9 cellular contexts compared by ENCODE assay signal in genomic region chr1:219066631-219067349, GRCh38.
DNase-seq lines count a peak whose midpoint lies in the region; ATAC-seq and TF ChIP-seq lines count a peak whose summit lies in the region.
"Had no signal": no experiment of that assay in that cellular context is flagged by ENCODE, and none has a peak within 500 bp of the region (broad histone marks: within the 10 kb centered on the region; RNA-seq: fewer than 3 reads in every experiment).

No MANE protein-coding gene starts in this region.

- H3K27me3 ChIP-seq in Peyer's patch = no peaks in the 10 kb centered on the region

- H3K9me3 Mint-ChIP-seq in stimulated activated naive B cell treated with anti-CD40 and anti-IgM and Interleukin-4, amounts not matched to agents 10 μg/mL and 1 μg/mL and 100 μg/mL, for 72 hours = peaks cover 3 to 7% of the 10 kb centered on the region in 2 donors
- H3K9me3 Mint-ChIP-seq: activated naive CD4-positive, alpha-beta T cell treated with anti-CD3 and anti-CD28 coated beads, Interleukin-2, amount 50 U/mL, for 24 hours had no signal

- H3K4me3 Mint-ChIP-seq in stimulated activated naive B cell treated with anti-CD40 and anti-IgM and Interleukin-4, amounts not matched to agents 10 μg/mL and 1 μg/mL and 100 μg/mL, for 72 hours = no peak overlapping the region
- H3K4me3 Mint-ChIP-seq: activated naive CD4-positive, alpha-beta T cell treated with anti-CD3 and anti-CD28 coated beads, Interleukin-2, amount 50 U/mL, for 24 hours had no signal

- H3K4me1 Mint-ChIP-seq in stimulated activated naive B cell treated with anti-CD40 and anti-IgM and Interleukin-4, amounts not matched to agents 10 μg/mL and 1 μg/mL and 100 μg/mL, for 72 hours = peaks cover 3 to 4% of the 10 kb centered on the region in 2 donors
- H3K4me1 Mint-ChIP-seq: activated naive CD4-positive, alpha-beta T cell treated with anti-CD3 and anti-CD28 coated beads, Interleukin-2, amount 50 U/mL, for 24 hours had no signal

- TF ChIP-seq CTCF in 22Rv1 (IDR thresholded peaks at IDR 0.05) = peak; percentile 68
- TF ChIP-seq CTCF in GM12875 (IDR thresholded peaks at IDR 0.05; ENCODE audit: borderline replicate concordance, insufficient read depth, low read depth, low read length) = 0 out of 2 replicates have a peak, but pooled peaks have one; percentile 9
- peak in 4 of 6 experiments; percentile 10 to 24 (median 20) for TF ChIP-seq CTCF in Peyer's patch (IDR thresholded peaks at IDR 0.05)

- H3K27me3 Mint-ChIP-seq in stimulated activated naive B cell treated with anti-CD40 and anti-IgM and Interleukin-4, amounts not matched to agents 10 μg/mL and 1 μg/mL and 100 μg/mL, for 72 hours = peaks cover 0 to 6% of the 10 kb centered on the region in 2 donors
- H3K27me3 Mint-ChIP-seq: activated naive CD4-positive, alpha-beta T cell treated with anti-CD3 and anti-CD28 coated beads, Interleukin-2, amount 50 U/mL, for 24 hours had no signal

- no peak overlapping the region for H3K27ac ChIP-seq in 22Rv1
- H3K27ac ChIP-seq in Peyer's patch = no peak overlapping the region

- no peak overlapping the region for H3K4me3 ChIP-seq in GM12875 (ENCODE audit: low read depth, low read length)
- H3K4me3 ChIP-seq in Peyer's patch = no peak overlapping the region

- no peaks in the 10 kb centered on the region for H3K36me3 ChIP-seq in Peyer's patch

- H3K27ac Mint-ChIP-seq in stimulated activated naive B cell treated with anti-CD40 and anti-IgM and Interleukin-4, amounts not matched to agents 10 μg/mL and 1 μg/mL and 100 μg/mL, for 72 hours = no peak overlapping the region
- H3K27ac Mint-ChIP-seq: activated naive CD4-positive, alpha-beta T cell treated with anti-CD3 and anti-CD28 coated beads, Interleukin-2, amount 50 U/mL, for 24 hours had no signal

- no peak for DNase-seq in Peyer's patch
- peak; percentile 45 for DNase-seq in glomerular endothelial cell (ENCODE audit: extremely low read depth, low read depth, low spot score)
- DNase-seq in stimulated activated naive B cell treated with anti-CD40 and anti-IgM and Interleukin-4, amounts not matched to agents 10 μg/mL and 1 μg/mL and 100 μg/mL, for 72 hours = no peak
- no peak for DNase-seq in stimulated activated naive CD4-positive, alpha-beta T cell treated with Interleukin-2 at 50 U/mL for 16 hours (lab: John Stamatoyannopoulos, UW)
- DNase-seq in NCI-H774 (lab: John Stamatoyannopoulos, UW) = no peak

- peaks cover 0 to 9% of the 10 kb centered on the region in 2 donors for H3K36me3 Mint-ChIP-seq in stimulated activated naive B cell treated with anti-CD40 and anti-IgM and Interleukin-4, amounts not matched to agents 10 μg/mL and 1 μg/mL and 100 μg/mL, for 72 hours
- H3K36me3 Mint-ChIP-seq: activated naive CD4-positive, alpha-beta T cell treated with anti-CD3 and anti-CD28 coated beads, Interleukin-2, amount 50 U/mL, for 24 hours had no signal

- no peaks in the 10 kb centered on the region for H3K4me1 ChIP-seq in Peyer's patch

- ATAC-seq in stimulated activated naive B cell treated with anti-CD40 and anti-IgM and Interleukin-4, amounts not matched to agents 10 μg/mL and 1 μg/mL and 100 μg/mL, for 72 hours (replicated peaks) = peak; percentile 29 to 33
- ATAC-seq in HG02678 (IDR thresholded peaks at IDR 0.05; ENCODE audit: unreplicated experiment) = no peak

- TF ChIP-seq POLR2A in Peyer's patch (IDR thresholded peaks at IDR 0.05) = no peak

- H3K9me3 ChIP-seq in Peyer's patch = no peaks in the 10 kb centered on the region

Comparison
In these comparisons a context has a peak if more than half of its experiments do, and no peak if none do; other contexts are left out.
1. CTCF ChIP-seq: peak in every context shown above with its lines; median percentile 68 in 22Rv1; 20 in Peyer's patch; 9 in GM12875.